32 cellular contexts compared by ENCODE assay signal in genomic region chr13:44304433-44304725, GRCh38.
A peak's percentile ranks its signal among the peaks of the same experiment; 100 is the strongest.
DNase-seq lines count a peak whose midpoint lies in the region; ATAC-seq and TF ChIP-seq lines count a peak whose summit lies in the region.
"Had no signal": no experiment of that assay in that cellular context is flagged by ENCODE, and none has a peak within 500 bp of the region (broad histone marks: within the 10 kb centered on the region; RNA-seq: fewer than 3 reads in every experiment).

No MANE protein-coding gene starts in this region.

- no peak overlapping the region for H3K4me2 ChIP-seq in OCI-LY7 (ENCODE audit: low read length)
- H3K4me2 ChIP-seq: BLaER1, neural progenitor cell had no signal

- no peak for TF ChIP-seq POLR2A in sigmoid colon (IDR thresholded peaks at IDR 0.05)

- TF ChIP-seq CTCF in foreskin keratinocyte (conservative IDR thresholded peaks at IDR 0.05) (no peak), sigmoid colon (IDR thresholded peaks at IDR 0.05) (no peak), OCI-LY7 (conservative IDR thresholded peaks at IDR 0.05; ENCODE audit: low read length) (no peak), GM20000 (IDR thresholded peaks at IDR 0.05; ENCODE audit: extremely low read depth, missing control alignments) (no peak)

- H3K27me3 ChIP-seq in ACC112 (ENCODE audit: insufficient read depth, low read length) (no peaks in the 10 kb centered on the region), foreskin keratinocyte (no peaks in the 10 kb centered on the region), sigmoid colon (no peaks in the 10 kb centered on the region)
- H3K27me3 ChIP-seq: adrenal gland, BLaER1 had no signal

- H3K9me3 ChIP-seq in KOPT-K1 (ENCODE audit: insufficient read depth, low read length, poor library complexity, severe bottlenecking) (no peaks in the 10 kb centered on the region), sigmoid colon (no peaks in the 10 kb centered on the region), OCI-LY7 (ENCODE audit: low read length) (no peaks in the 10 kb centered on the region)
- H3K9me3 ChIP-seq: adrenal gland, BLaER1, mucosa of descending colon had no signal

- no peak for DNase-seq in foreskin keratinocyte
- DNase-seq in sigmoid colon, result no peak
- no peak for DNase-seq in dedifferentiated amniotic fluid mesenchymal stem cell (ENCODE audit: extremely low spot score)
- DNase-seq in OCI-LY7 (ENCODE audit: low spot score), result no peak
- no peak for DNase-seq in GM19238 (ENCODE audit: insufficient read length, low spot score)
- DNase-seq in GM20000 (ENCODE audit: low spot score), result no peak
- DNase-seq: activated CD4-positive, alpha-beta T cell treated with anti-CD3 and anti-CD28 coated beads for 36 hours; activated CD8-positive, alpha-beta memory T cell treated with anti-CD3 and anti-CD28 coated beads, Interleukin-2, amount 50 U/mL, for 48 hours; activated CD8-positive, alpha-beta T cell treated with anti-CD3 and anti-CD28 coated beads for 36 hours; activated naive CD4-positive, alpha-beta T cell treated with anti-CD3 and anti-CD28 coated beads, Interleukin-2, amount 10 ng/mL, durations not matched to agents 7 days and 5 days; DMS 273 treated with DMSO at 0.1 percent for 48 hours; effector memory CD8-positive, alpha-beta T cell; EL; H7; kidney glomerular epithelial cell; mucosa of descending colon; MV-4-11; NCI-H1436; NCI-H2081 treated with DMSO at 0.1 percent for 48 hours; NCI-H345; SIG-M5; stimulated activated CD4-positive, alpha-beta T cell treated with anti-CD3 and anti-CD28 coated beads, Interleukin-1b, Interleukin-23, amount 100 ng/mL, for 48 hours; stimulated activated naive CD4-positive, alpha-beta T cell treated with Interleukin-2 at 50 U/mL for 16 hours; trophoblast cell had no signal

- CTCF ChIA-PET in OCI-LY7 (lab: Charles Lee; ENCODE audit: unreplicated experiment), result no interaction called here

- 73 to 96% methylated on average over 4 of the region's 4 CpGs for WGBS in sigmoid colon, 2 donors

- no peak for TF ChIP-seq EP300 in sigmoid colon (IDR thresholded peaks at IDR 0.05)

- peaks cover 67% of the 10 kb centered on the region for H3K4me1 ChIP-seq in ACC112 (ENCODE audit: control insufficient read depth, insufficient read depth, low read length, unreplicated experiment)
- peaks cover 52% of the 10 kb centered on the region for H3K4me1 ChIP-seq in foreskin keratinocyte
- H3K4me1 ChIP-seq in sigmoid colon, result peaks cover 0 to 94% (median 87%) of the 10 kb centered on the region in 4 donors
- peaks cover 7% of the 10 kb centered on the region for H3K4me1 ChIP-seq in OCI-LY7 (ENCODE audit: insufficient read depth, low read length, poor library complexity, severe bottlenecking)

- peak overlapping the region; percentile 80; the same call in 1 of the 2 replicates for H3K27ac ChIP-seq in ACC112 (ENCODE audit: low read depth, low read length)
- peak overlapping the region; percentile 86 for H3K27ac ChIP-seq in KOPT-K1 (ENCODE audit: low read depth, low read length, poor library complexity, severe bottlenecking)
- H3K27ac ChIP-seq in foreskin keratinocyte, result peak overlapping the region; percentile 96
- peak overlapping the region; percentile 76 to 90 (median 86) for H3K27ac ChIP-seq in sigmoid colon
- no peak overlapping the region for H3K27ac ChIP-seq in OCI-LY7 (ENCODE audit: low read depth, low read length, poor library complexity, severe bottlenecking)
- H3K27ac ChIP-seq: adrenal gland, BLaER1, neural progenitor cell, VCaP had no signal

- no peaks in the 10 kb centered on the region for H4K20me1 ChIP-seq in OCI-LY7 (ENCODE audit: insufficient read depth, low read length)
- H4K20me1 ChIP-seq: BLaER1 had no signal

- ATAC-seq in foreskin keratinocyte, result no peak
- ATAC-seq: activated CD4-positive, alpha-beta T cell treated with anti-CD3 and anti-CD28 coated beads for 36 hours; activated T-helper 17 cell treated with anti-CD3 and anti-CD28 coated beads, Interleukin-2, amount 50 U/mL, for 72 hours; effector memory CD8-positive, alpha-beta T cell; mucosa of descending colon had no signal

- H3K79me2 ChIP-seq in ACC112 (ENCODE audit: control insufficient read depth, insufficient read depth, low read length, unreplicated experiment), result no peaks in the 10 kb centered on the region
- no peaks in the 10 kb centered on the region for H3K79me2 ChIP-seq in OCI-LY7 (ENCODE audit: insufficient read depth, low read depth, low read length)

- POLR2A ChIA-PET in OCI-LY7 (lab: Charles Lee), result interaction anchor here (1.1 kb wide), 1 partner anchor 13 kb away, joined by 3 read pairs; no protein-coding TSS in a partner anchor

- H3K9me2 ChIP-seq in OCI-LY7 (ENCODE audit: insufficient read depth, low read length), result no peaks in the 10 kb centered on the region

- BruUV-seq in OCI-LY7 (replicated peaks; lab: Mats Ljungman, UMichigan), result no TSS peak

- H2AFZ ChIP-seq in ACC112 (ENCODE audit: low read length, unreplicated experiment) (no peak overlapping the region), OCI-LY7 (ENCODE audit: low read length) (no peak overlapping the region)
- H2AFZ ChIP-seq: neural progenitor cell had no signal

- H3K36me3 ChIP-seq in ACC112 (ENCODE audit: insufficient read depth, low read length), result no peaks in the 10 kb centered on the region
- no peaks in the 10 kb centered on the region for H3K36me3 ChIP-seq in KOPT-K1 (ENCODE audit: insufficient read depth, low read length)
- no peaks in the 10 kb centered on the region for H3K36me3 ChIP-seq in sigmoid colon
- H3K36me3 ChIP-seq in OCI-LY7 (ENCODE audit: insufficient read depth, low read length), result no peaks in the 10 kb centered on the region
- H3K36me3 ChIP-seq: adrenal gland, BLaER1, neural progenitor cell had no signal

- no peak overlapping the region for H3K4me3 ChIP-seq in ACC112 (ENCODE audit: low read depth, low read length)
- no peak overlapping the region for H3K4me3 ChIP-seq in sigmoid colon
- H3K4me3 ChIP-seq in OCI-LY7 (ENCODE audit: low read depth, low read length, poor library complexity, severe bottlenecking), result no peak overlapping the region
- H3K4me3 ChIP-seq: adrenal gland, BLaER1, lung, mucosa of descending colon, neural progenitor cell had no signal

- intact Hi-C loops in sigmoid colon (cut with DNase I), result loop anchor here (5.0 kb wide), 2 partner anchors 68 to 162 kb away; partner anchors contain the start of gene SERP2
- intact Hi-C loops in OCI-LY7 (cut with micrococcal nuclease; ENCODE audit: unreplicated experiment), result no loop called here
